In the genomic region with DNA sequence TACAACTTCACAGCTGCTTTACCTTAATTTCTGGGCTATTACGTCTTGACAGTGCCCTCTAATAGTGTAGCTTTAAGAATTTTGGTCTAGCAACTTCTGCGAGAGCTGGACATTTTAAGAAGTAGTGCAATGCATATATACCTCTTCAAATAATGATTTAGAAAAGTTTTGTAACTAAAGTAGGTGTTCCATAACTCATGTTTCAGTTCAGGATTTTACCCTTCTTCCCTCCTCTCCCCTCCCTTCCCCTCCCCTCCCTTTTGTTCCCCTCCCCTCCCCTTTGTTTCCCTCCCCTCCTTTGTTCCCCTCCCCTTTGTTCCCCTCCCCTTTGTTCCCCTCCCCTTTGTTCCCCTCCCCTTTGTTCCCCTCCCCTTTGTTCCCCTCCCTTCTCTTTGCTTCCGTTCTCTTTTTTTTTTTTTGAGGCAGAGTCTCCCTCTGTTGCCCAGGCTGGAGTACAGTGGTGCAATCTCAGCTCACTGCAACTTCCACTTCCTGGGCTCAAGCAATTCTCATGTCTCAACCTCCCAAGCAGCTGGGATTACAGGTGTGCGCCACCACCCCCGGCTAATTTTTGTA, we compare ENCODE assay signal across 1 cellular context.
TF ChIP-seq lines count a peak whose summit lies in the region.

No MANE protein-coding gene starts in this region.

TF ChIP-seq in IMR-90, 13 proteins besides CTCF, POLR2A, EP300 and RAD21 (continued from another document):
- TF ChIP-seq, protein P1, sequence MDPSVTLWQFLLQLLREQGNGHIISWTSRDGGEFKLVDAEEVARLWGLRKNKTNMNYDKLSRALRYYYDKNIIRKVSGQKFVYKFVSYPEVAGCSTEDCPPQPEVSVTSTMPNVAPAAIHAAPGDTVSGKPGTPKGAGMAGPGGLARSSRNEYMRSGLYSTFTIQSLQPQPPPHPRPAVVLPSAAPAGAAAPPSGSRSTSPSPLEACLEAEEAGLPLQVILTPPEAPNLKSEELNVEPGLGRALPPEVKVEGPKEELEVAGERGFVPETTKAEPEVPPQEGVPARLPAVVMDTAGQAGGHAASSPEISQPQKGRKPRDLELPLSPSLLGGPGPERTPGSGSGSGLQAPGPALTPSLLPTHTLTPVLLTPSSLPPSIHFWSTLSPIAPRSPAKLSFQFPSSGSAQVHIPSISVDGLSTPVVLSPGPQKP (IDR thresholded peaks at IDR 0.05; ENCODE audit: borderline replicate concordance, low read depth, low read length): no peak
- TF ChIP-seq BHLHE40 (IDR thresholded peaks at IDR 0.05; ENCODE audit: low read depth, low read length): no peak
